ENCODE assay signal across 8 cellular contexts in genomic region chr11:7430496-7430895, GRCh38. TPM values are rescaled to one million over a fixed set of nuclear protein-coding genes. Genes with fewer than 3 reads are reported as not detected.
"Had no signal": no experiment of that assay in that cellular context is flagged by ENCODE, and none has a peak within 500 bp of the region (broad histone marks: within the 10 kb centered on the region; RNA-seq: fewer than 3 reads in every experiment).

No MANE protein-coding gene starts in this region.

- DNase-seq: IMR-90, KBM-7, KG1 had no signal

- H3K4me3 ChIP-seq: K562 had no signal

- H3K27ac ChIP-seq: HL-60, KMS-11 had no signal

RNA-seq across cellular contexts. Expression of gene OLFML1, which starts 54.8 kb away (rescaled TPM):
- total RNA-seq: HT-29, HT1080, K562 had no signal
